8 cellular contexts compared by ENCODE assay signal in genomic region chrX:40647307-40648197, GRCh38.
DNase-seq lines count a peak whose midpoint lies in the region; ATAC-seq lines count a peak whose summit lies in the region.

A gene with protein sequence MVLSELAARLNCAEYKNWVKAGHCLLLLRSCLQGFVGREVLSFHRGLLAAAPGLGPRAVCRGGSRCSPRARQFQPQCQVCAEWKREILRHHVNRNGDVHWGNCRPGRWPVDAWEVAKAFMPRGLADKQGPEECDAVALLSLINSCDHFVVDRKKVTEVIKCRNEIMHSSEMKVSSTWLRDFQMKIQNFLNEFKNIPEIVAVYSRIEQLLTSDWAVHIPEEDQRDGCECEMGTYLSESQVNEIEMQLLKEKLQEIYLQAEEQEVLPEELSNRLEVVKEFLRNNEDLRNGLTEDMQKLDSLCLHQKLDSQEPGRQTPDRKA (minus strand): TSS chrX:40647561. CDS start chrX:40647520, 41 bp downstream.

- DNase-seq in COLO668 (lab: John Stamatoyannopoulos, UW; ENCODE audit: unreplicated experiment) (peak; percentile 93), HS-5 (ENCODE audit: low read depth) (peak; percentile 52), NK-92 (lab: John Stamatoyannopoulos, UW; ENCODE audit: unreplicated experiment) (peak; percentile 35), medulla oblongata (ENCODE audit: extremely low spot score) (peak; percentile 87)
- peak; percentile 84 to 93 for DNase-seq in activated CD8-positive, alpha-beta memory T cell treated with anti-CD3 and anti-CD28 coated beads for 1 hour (ENCODE audit: extremely low read depth in 1 of 2, low read depth in 1 of 2)
- peak; percentile 95 for DNase-seq in effector CD4-positive, alpha-beta T cell
- DNase-seq in stimulated activated CD8-positive, alpha-beta memory T cell treated with anti-CD3 and anti-CD28 coated beads, Interleukin-12 subunit alpha, Interleukin-12 subunit beta, amount 100 ng/mL, for 1 hour (ENCODE audit: low read depth) = peak; percentile 84

- peak; percentile 46 for ATAC-seq in GM19468 (IDR thresholded peaks at IDR 0.05; ENCODE audit: extremely low read depth, unreplicated experiment)

Comparison
In these comparisons a context has a peak if more than half of its experiments do, and no peak if none do; other contexts are left out.
1. Peak in every context shown above with its lines: DNase-seq and ATAC-seq.
2. DNase-seq: peak in every context shown above with its lines; median percentile 95 in effector CD4-positive, alpha-beta T cell; 93 in COLO668; 88 in activated CD8-positive, alpha-beta memory T cell treated with anti-CD3 and anti-CD28 coated beads for 1 hour; 87 in medulla oblongata; 84 in stimulated activated CD8-positive, alpha-beta memory T cell treated with anti-CD3 and anti-CD28 coated beads, Interleukin-12 subunit alpha, Interleukin-12 subunit beta, amount 100 ng/mL, for 1 hour; 52 in HS-5; 35 in NK-92.